20 cellular contexts compared by ENCODE assay signal in genomic region chr14:82724296-82724695, GRCh38.
"Had no signal": no experiment of that assay in that cellular context is flagged by ENCODE, and none has a peak within 500 bp of the region (broad histone marks: within the 10 kb centered on the region; RNA-seq: fewer than 3 reads in every experiment).

No MANE protein-coding gene starts in this region.

- H3K36me3 ChIP-seq: sigmoid colon, thoracic aorta, upper lobe of left lung had no signal

- H3K9me3 ChIP-seq: sigmoid colon, thoracic aorta, upper lobe of left lung had no signal

- DNase-seq: activated CD4-positive, alpha-beta memory T cell treated with anti-CD3 and anti-CD28 coated beads for 36 hours; activated CD4-positive, alpha-beta T cell treated with anti-CD3 and anti-CD28 coated beads for 4 hours; activated CD4-positive, CD25-positive, alpha-beta regulatory T cell; activated naive CD4-positive, alpha-beta T cell treated with Interleukin-2 at 50 U/mL for 16 hours; activated naive CD8-positive, alpha-beta T cell treated with anti-CD3 and anti-CD28 coated beads for 36 hours; activated T-cell treated with anti-CD3 and anti-CD28 coated beads, Interleukin-2, amount 50 U/mL, for 48 hours; amniotic stem cell; cerebellar nuclear complex; immature natural killer cell; naive thymus-derived CD8-positive, alpha-beta T cell; sigmoid colon; stimulated activated CD4-positive, alpha-beta T cell treated with anti-CD3 and anti-CD28 coated beads, Interleukin-15, amount 100 ng/mL, for 24 hours; stimulated activated naive B cell treated with anti-CD40 and anti-IgM and Interleukin-4, amounts not matched to agents 10 μg/mL and 1 μg/mL and 100 μg/mL, for 72 hours; T-helper 17 cell; upper lobe of left lung had no signal

- H3K27ac ChIP-seq: coronary artery, epithelial cell of prostate, sigmoid colon, thoracic aorta, upper lobe of left lung had no signal

- H3K27me3 ChIP-seq: sigmoid colon, upper lobe of left lung had no signal

- H3K4me3 ChIP-seq: coronary artery, lung, sigmoid colon, smooth muscle cell, thoracic aorta, upper lobe of left lung had no signal
